Comparison of ENCODE assay signal across 19 cellular contexts in the genomic region with DNA sequence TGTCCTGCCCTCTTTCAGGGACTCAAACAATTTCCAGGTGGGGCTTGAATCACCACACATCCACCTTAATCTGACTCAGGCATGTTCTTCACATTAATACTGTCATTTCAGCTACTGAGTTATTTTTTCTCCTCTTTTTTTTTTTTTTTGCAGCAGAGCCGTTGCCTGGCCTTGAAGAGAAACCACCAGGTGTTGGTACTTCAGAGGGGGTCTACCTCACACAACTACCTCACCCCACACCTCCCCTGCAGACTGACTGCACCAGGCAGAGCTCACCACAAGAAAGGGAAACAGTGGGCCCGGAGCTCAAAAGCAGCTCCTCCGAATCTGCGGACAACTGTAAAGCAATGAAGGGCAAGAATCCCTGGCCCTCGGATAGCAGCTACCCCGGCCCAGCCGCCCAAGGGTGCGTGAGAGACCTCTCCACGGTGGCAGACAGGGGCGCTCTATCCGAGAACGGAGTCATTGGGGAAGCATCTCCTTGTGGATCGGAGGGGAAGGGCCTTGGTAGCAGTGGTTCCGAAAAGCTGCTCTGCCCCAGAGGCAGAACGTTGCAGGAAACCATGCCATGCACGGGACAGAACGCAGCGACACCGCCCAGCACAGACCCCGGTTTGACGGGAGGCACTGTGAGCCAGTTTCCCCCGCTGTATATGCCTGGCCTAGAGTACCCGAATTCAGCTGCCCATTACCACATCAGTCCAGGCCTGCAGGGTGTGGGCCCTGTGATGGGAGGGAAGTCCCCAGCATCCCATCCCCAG. TPM values are rescaled to one million over a fixed set of nuclear protein-coding genes. Genes with fewer than 3 reads are reported as not detected.
DNase-seq lines count a peak whose midpoint lies in the region; ATAC-seq, FAIRE-seq and TF ChIP-seq lines count a peak whose summit lies in the region.
"Had no signal": no experiment of that assay in that cellular context is flagged by ENCODE, and none has a peak within 500 bp of the region (broad histone marks: within the 10 kb centered on the region; RNA-seq: fewer than 3 reads in every experiment).

No MANE protein-coding gene starts in this region.

- BruUV-seq in K562 (replicated peaks; lab: Mats Ljungman, UMichigan): no TSS peak
- no TSS peak for BruUV-seq in HepG2 (replicated peaks; lab: Mats Ljungman, UMichigan)

- no peaks in the 10 kb centered on the region for H3K9me1 ChIP-seq in K562 (ENCODE audit: control insufficient read depth, insufficient read depth, low read length)

- H3K4me3 ChIP-seq in H7 (ENCODE audit: insufficient read depth, low read depth, low read length): no peak overlapping the region
- H3K4me3 ChIP-seq in K562: no peak overlapping the region
- H3K4me3 ChIP-seq in HepG2 (replicated peaks in 1 of 3; ENCODE audit: insufficient read depth in 1 of 3, low read depth in 2 of 3, low read length in 3 of 3): no peak overlapping the region
- no peak overlapping the region for H3K4me3 ChIP-seq in osteoblast (ENCODE audit: insufficient read depth, low read length)
- H3K4me3 ChIP-seq: BLaER1, GM12878 had no signal

- no peak for TF ChIP-seq EP300 in K562 (IDR thresholded peaks at IDR 0.05; ENCODE audit: low read length)
- no peak for TF ChIP-seq EP300 in HepG2 (IDR thresholded peaks at IDR 0.05; ENCODE audit: low read depth in 2 of 2, low read length in 2 of 2)
- TF ChIP-seq EP300 in HepG2 (CRISPR knock-in tag; IDR thresholded peaks at IDR 0.05; ENCODE audit: borderline replicate concordance): no peak

- 0 out of 2 replicates have a peak overlapping the region, but pooled peaks have one; percentile 12 for H2AFZ ChIP-seq in K562 (ENCODE audit: low read depth, low read length)
- H2AFZ ChIP-seq in HepG2 (ENCODE audit: low read length): no peak overlapping the region
- no peak overlapping the region for H2AFZ ChIP-seq in osteoblast (ENCODE audit: low read length)

- peaks cover 20% of the 10 kb centered on the region for H3K36me3 Mint-ChIP-seq in progenitor cell of endocrine pancreas (ENCODE audit: insufficient read depth)
- H3K36me3 Mint-ChIP-seq: CD8-positive, alpha-beta memory T cell had no signal

- no peaks in the 10 kb centered on the region for H3K9me3 ChIP-seq in K562 (replicated peaks; ENCODE audit: control insufficient read depth, insufficient read depth, low read depth, low read length)
- no peaks in the 10 kb centered on the region for H3K9me3 ChIP-seq in HepG2 (ENCODE audit: low read length)
- no peaks in the 10 kb centered on the region for H3K9me3 ChIP-seq in osteoblast (ENCODE audit: low read depth, low read length)
- H3K9me3 ChIP-seq: BLaER1, Caco-2 had no signal

- POLR2A ChIA-PET in K562 (lab: Yijun Ruan, JAX) (interaction anchor here (0.6 to 1.0 kb wide), 4 partner anchors 11 to 897 kb away, joined by 3 read pairs; no protein-coding TSS in a partner anchor), HepG2 (lab: Yijun Ruan, JAX) (no interaction called here)

- H3K27ac Mint-ChIP-seq in progenitor cell of endocrine pancreas: no peak overlapping the region
- H3K27ac Mint-ChIP-seq: CD8-positive, alpha-beta memory T cell had no signal

- H4K20me1 ChIP-seq in K562 (replicated peaks; ENCODE audit: control insufficient read depth, insufficient read depth, low read length) (no peaks in the 10 kb centered on the region), HepG2 (ENCODE audit: insufficient read depth, low read length) (no peaks in the 10 kb centered on the region), osteoblast (ENCODE audit: insufficient read depth, low read length) (no peaks in the 10 kb centered on the region)
- H4K20me1 ChIP-seq: BLaER1 had no signal

- TF ChIP-seq RAD21 in K562 (CRISPR knock-in tag; conservative IDR thresholded peaks at IDR 0.05 in 1 of 2, IDR thresholded peaks at IDR 0.05 in 1 of 2) (no peak), HepG2 (CRISPR knock-in tag; IDR thresholded peaks at IDR 0.05) (no peak)

- H3K27me3 Mint-ChIP-seq in progenitor cell of endocrine pancreas: no peaks in the 10 kb centered on the region

- ATAC-seq in K562: peak; percentile 76
- ATAC-seq in HepG2: peak; percentile 34; the same call in 2 of the 3 replicates
- ATAC-seq in GM21576 (IDR thresholded peaks at IDR 0.05; ENCODE audit: unreplicated experiment): no peak
- ATAC-seq: GM12878, HCT116 had no signal

- H3K4me2 ChIP-seq in K562 (ENCODE audit: insufficient read depth, low read length) (no peak overlapping the region), HepG2 (ENCODE audit: low read depth, low read length) (no peak overlapping the region), osteoblast (ENCODE audit: insufficient read depth, low read length) (no peak overlapping the region)
- H3K4me2 ChIP-seq: BLaER1 had no signal

- FAIRE-seq in K562 (lab: Jason Lieb, UNC) (no peak), HepG2 (lab: Jason Lieb, UNC) (no peak)
- FAIRE-seq: GM12878, GM18507, H1, HTR-8/SVneo had no signal

- no peaks in the 10 kb centered on the region for H3K79me2 ChIP-seq in K562 (ENCODE audit: control insufficient read depth, insufficient read depth, low read length)
- H3K79me2 ChIP-seq in HepG2 (ENCODE audit: insufficient read depth, low read length): no peaks in the 10 kb centered on the region
- no peaks in the 10 kb centered on the region for H3K79me2 ChIP-seq in osteoblast (ENCODE audit: insufficient read depth, low read length)

- TF ChIP-seq POLR2A in K562 (conservative IDR thresholded peaks at IDR 0.05): no peak
- no peak for TF ChIP-seq POLR2A in HepG2 (IDR thresholded peaks at IDR 0.05; ENCODE audit: insufficient read depth in 1 of 2, low read depth in 2 of 2, low read length in 2 of 2)

- H3K27ac ChIP-seq in K562 (ENCODE audit: extremely low read depth, low read depth, low read length): no peak overlapping the region
- no peak overlapping the region for H3K27ac ChIP-seq in HepG2 (ENCODE audit: extremely low read length, insufficient read depth, low read length)
- no peak overlapping the region for H3K27ac ChIP-seq in osteoblast (ENCODE audit: low read depth, low read length)
- H3K27ac ChIP-seq: BLaER1 had no signal

- DNase-seq in H7: peak; percentile 43
- DNase-seq in K562 (ENCODE audit: extremely low read depth in 1 of 4, low spot score in 3 of 4): peak in 2 of 4 experiments; percentile 20 to 35
- no peak for DNase-seq in HepG2 (ENCODE audit: low spot score)
- peak; percentile 73 for DNase-seq in osteoblast (ENCODE audit: insufficient read length, low spot score, missing footprints)
- no peak for DNase-seq in EL
- DNase-seq in progenitor cell of endocrine pancreas (ENCODE audit: low spot score, unreplicated experiment): no peak
- DNase-seq: 8988T; AML-193; Caco-2; CD8-positive, alpha-beta memory T cell; DMS53; KBM-7 had no signal

- H3K9ac ChIP-seq in K562 (ENCODE audit: insufficient read depth in 1 of 2, low read depth in 2 of 2, low read length in 2 of 2): no peak overlapping the region
- H3K9ac ChIP-seq in HepG2 (ENCODE audit: insufficient read depth, low read depth, low read length): no peak overlapping the region
- H3K9ac ChIP-seq: BLaER1 had no signal

- TF ChIP-seq CTCF in K562 (IDR thresholded peaks at IDR 0.05 in 2 of 3, conservative IDR thresholded peaks at IDR 0.05 in 1 of 3; ENCODE audit: insufficient read depth in 2 of 3, low read depth in 1 of 3, low read length in 3 of 3) (peak; percentile 23 to 38 (median 27); a peak in 2 of 6 replicates), HepG2 (CRISPR knock-in tag; IDR thresholded peaks at IDR 0.05) (no peak), osteoblast (IDR thresholded peaks at IDR 0.05; ENCODE audit: extremely low read depth, low read depth, low read length) (no peak), progenitor cell of endocrine pancreas (IDR thresholded peaks at IDR 0.05; ENCODE audit: unreplicated experiment) (no peak)

- in situ Hi-C loops in K562 (cut with MboI): no loop called here
- in situ Hi-C loops in HepG2 (cut with HindIII; ENCODE audit: extremely low pct_ligation_motif_present, low pct_unique_long_range_greater_than_20kb): no loop called here

- intact Hi-C loops in K562 (cut with micrococcal nuclease): no loop called here
- intact Hi-C loops in HepG2 (cut with micrococcal nuclease; ENCODE audit: unreplicated experiment): no loop called here

- CTCF ChIA-PET in K562 (lab: Yijun Ruan, JAX; ENCODE audit: low intra/inter-chr PET ratio): interaction anchor here (0.6 kb wide), 1 partner anchor 211 kb away, joined by 4 read pairs; no protein-coding TSS in a partner anchor
- CTCF ChIA-PET in HepG2 (lab: Yijun Ruan, JAX; ENCODE audit: low intra/inter-chr PET ratio, low total read pairs): no interaction called here

- WGBS in K562 (ENCODE audit: insufficient coverage, low coverage, missing lambda C conversion rate): 5% methylated on average over 22 of the region's 23 CpGs
- WGBS in HepG2 (ENCODE audit: low lambda C conversion rate): 28% methylated on average over 9 of the region's 23 CpGs

- H3K4me1 ChIP-seq in K562 (replicated peaks in 1 of 2; ENCODE audit: control insufficient read depth in 2 of 2, insufficient read depth in 2 of 2, low read length in 2 of 2) (0 out of 5 replicates have a peak, but pooled peaks cover 0 to 4% of the 10 kb centered on the region in 2 experiments), HepG2 (ENCODE audit: insufficient read depth, low read length) (no peaks in the 10 kb centered on the region), osteoblast (ENCODE audit: insufficient read depth, low read length) (no peaks in the 10 kb centered on the region)
- H3K4me1 ChIP-seq: BLaER1, Caco-2 had no signal

- H3K4me3 Mint-ChIP-seq in progenitor cell of endocrine pancreas (ENCODE audit: low read depth): no peak overlapping the region
- H3K4me3 Mint-ChIP-seq: CD8-positive, alpha-beta memory T cell had no signal

- no peaks in the 10 kb centered on the region for H3K27me3 ChIP-seq in H7 (ENCODE audit: control insufficient read depth, insufficient read depth, low read length)
- H3K27me3 ChIP-seq in K562 (ENCODE audit: control insufficient read depth in 2 of 2, insufficient read depth in 2 of 2, low read length in 2 of 2): peaks cover 50% of the 10 kb centered on the region in 2 experiments
- H3K27me3 ChIP-seq in HepG2 (ENCODE audit: control insufficient read depth in 1 of 2, insufficient read depth in 2 of 2, low read length in 2 of 2): peaks cover 2 to 36% of the 10 kb centered on the region in 2 experiments; a peak in 4 of 5 replicates
- no peaks in the 10 kb centered on the region for H3K27me3 ChIP-seq in osteoblast (ENCODE audit: insufficient read depth, low read length)
- H3K27me3 ChIP-seq: BLaER1 had no signal

- no peaks in the 10 kb centered on the region for H3K4me1 Mint-ChIP-seq in progenitor cell of endocrine pancreas (ENCODE audit: low read depth)
- H3K4me1 Mint-ChIP-seq: CD8-positive, alpha-beta memory T cell had no signal

- H3K9me3 Mint-ChIP-seq in progenitor cell of endocrine pancreas (ENCODE audit: low read depth): no peaks in the 10 kb centered on the region
- H3K9me3 Mint-ChIP-seq: CD8-positive, alpha-beta memory T cell had no signal

- H3K36me3 ChIP-seq in H7 (replicated peaks; ENCODE audit: control insufficient read depth, insufficient read depth, low read length) (peaks cover 57% of the 10 kb centered on the region), K562 (ENCODE audit: control insufficient read depth, insufficient read depth, low read length) (no peaks in the 10 kb centered on the region), HepG2 (replicated peaks in 1 of 2; ENCODE audit: control insufficient read depth in 1 of 2, insufficient read depth in 2 of 2, low read length in 2 of 2) (no peaks in the 10 kb centered on the region), osteoblast (ENCODE audit: insufficient read depth, low read length) (no peaks in the 10 kb centered on the region)
- H3K36me3 ChIP-seq: BLaER1 had no signal

RNA-seq across cellular contexts. Expression of gene SLC25A18, which starts 15.1 kb away (rescaled TPM):
- total RNA-seq in H7 (2014; rRNA removed; shearing (Covaris generic)): 0.66 and 0.81 TPM in 2 replicates
- total RNA-seq in K562 (2011; cell fraction: chromatin; rRNA removed; ENCODE audit: low replicate concordance): not detected in 2 replicates
- not detected in 2 replicates for total RNA-seq in K562 (2011; cell fraction: nucleolus; rRNA removed)
- total RNA-seq in K562 (2011; cell fraction: nucleoplasm; rRNA removed): not detected in 2 replicates
- not detected in 2 replicates for total RNA-seq in K562 (2014; rRNA removed)
- total RNA-seq in K562 (2014; rRNA removed; fragmentation: Illumina TruSeq; extraction: Trizol): not detected in 2 replicates
- not detected in 2 replicates for total RNA-seq in K562 (2015; rRNA removed; fragmentation: Illumina TruSeq; extraction: Trizol)
- not detected in 2 replicates for total RNA-seq in K562 (2021)
- polyA plus RNA-seq in K562 (2011; rRNA removed): not detected in 2 replicates
- 0.04 TPM in 1 of 2 replicates, not detected in the other for polyA plus RNA-seq in K562 (2011; cell fraction: cytosol; rRNA removed)
- not detected in 2 replicates for polyA plus RNA-seq in K562 (2011; cell fraction: nucleus; rRNA removed)
- polyA plus RNA-seq in K562 (2012): 0.12 TPM in 2 replicates
- polyA plus RNA-seq in K562 (2014; fragmentation: Illumina TruSeq; extraction: Trizol): not detected in 2 replicates
- under 1 TPM in 1 of 2 experiments, not detected in 1; 0.04 TPM for polyA plus RNA-seq in K562 (2014; fragmentation: Nextera tagmentation; extraction: Ambion mirVana)
- polyA plus RNA-seq in K562 (2014; rRNA removed): not detected in 2 replicates
- polyA minus RNA-seq in K562 (2011; rRNA and poly(A)+ RNA removed): not detected in 2 replicates
- not detected in 2 replicates for polyA minus RNA-seq in K562 (2011; cell fraction: cytosol; rRNA and poly(A)+ RNA removed)
- polyA minus RNA-seq in K562 (2011; cell fraction: nucleus; rRNA and poly(A)+ RNA removed): not detected in 2 replicates
- total RNA-seq in HepG2 (2016; rRNA removed; fragmentation: Illumina TruSeq; extraction: Trizol): 0.75 and 0.86 TPM in 2 replicates
- 0.79 and 0.81 TPM in 2 replicates for total RNA-seq in HepG2 (2016; cell fraction: cytosol; rRNA removed; fragmentation: Illumina TruSeq; extraction: Trizol; ENCODE audit: low read depth)
- 0.52 and 0.64 TPM in 2 replicates for total RNA-seq in HepG2 (2016; cell fraction: insoluble cytoplasmic fraction; rRNA removed; fragmentation: Illumina TruSeq; extraction: Trizol)
- 1.1 TPM in 2 replicates for total RNA-seq in HepG2 (2016; cell fraction: membrane; rRNA removed; fragmentation: Illumina TruSeq; extraction: Trizol)
- total RNA-seq in HepG2 (2016; cell fraction: nucleus; rRNA removed; fragmentation: Illumina TruSeq; extraction: Trizol): 0.34 and 0.53 TPM in 2 replicates
- polyA plus RNA-seq in HepG2 (2011; rRNA removed): 0.28 and 0.57 TPM in 2 replicates
- 0.32 and 0.40 TPM in 2 replicates for polyA plus RNA-seq in HepG2 (2011; cell fraction: cytosol; rRNA removed)
- 0.59 and 0.73 TPM in 2 replicates for polyA plus RNA-seq in HepG2 (2011; cell fraction: nucleus; rRNA removed)
- polyA plus RNA-seq in HepG2 (2012): 0.36 and 0.82 TPM in 2 replicates
- polyA plus RNA-seq in HepG2 (2016; cell fraction: cytosol; fragmentation: Illumina TruSeq; extraction: Trizol; ENCODE audit: low read depth): 1.3 TPM in 2 replicates
- polyA plus RNA-seq in HepG2 (2016; cell fraction: insoluble cytoplasmic fraction; fragmentation: Illumina TruSeq; extraction: Trizol; ENCODE audit: low read depth): 0.61 and 0.70 TPM in 2 replicates
- polyA plus RNA-seq in HepG2 (2016; cell fraction: membrane; fragmentation: Illumina TruSeq; extraction: Trizol; ENCODE audit: low read depth): 1.2 and 1.7 TPM in 2 replicates
- 0.71 and 1.6 TPM in 2 replicates for polyA plus RNA-seq in HepG2 (2016; cell fraction: nucleus; fragmentation: Illumina TruSeq; extraction: Trizol; ENCODE audit: insufficient read depth, low read depth)
- polyA minus RNA-seq in HepG2 (2011; rRNA and poly(A)+ RNA removed; ENCODE audit: low replicate concordance): 0.05 and 0.36 TPM in 2 replicates
- polyA minus RNA-seq in HepG2 (2011; cell fraction: cytosol; rRNA and poly(A)+ RNA removed): 0.30 TPM in 1 of 2 replicates, not detected in the other
- 0.12 and 0.39 TPM in 2 replicates for polyA minus RNA-seq in HepG2 (2011; cell fraction: nucleus; rRNA and poly(A)+ RNA removed)
- total RNA-seq in osteoblast: not detected in 2 replicates
- total RNA-seq in progenitor cell of endocrine pancreas: 2.3 and 2.6 TPM in 2 replicates
- total RNA-seq: Caco-2; CD8-positive, alpha-beta memory T cell; GM12878 had no signal
- polyA plus RNA-seq: CD8-positive, alpha-beta memory T cell had no signal

Comparison
In these comparisons a context has a peak if more than half of its experiments do, and no peak if none do; other contexts are left out.
1. DNase-seq: peak in H7 (single experiment) and osteoblast (single experiment); none in HepG2 (single experiment), EL (single experiment) and progenitor cell of endocrine pancreas (single experiment).
2. CTCF ChIP-seq: peak in K562 (3 of 3); none in HepG2 (single experiment), osteoblast (single experiment) and progenitor cell of endocrine pancreas (single experiment).